In genomic region chr11:76325149-76325548, GRCh38 we compare ENCODE assay signal across 16 cellular contexts. TPM values are rescaled to one million over a fixed set of nuclear protein-coding genes. Genes with fewer than 3 reads are reported as not detected.
DNase-seq lines count a peak whose midpoint lies in the region; ATAC-seq, FAIRE-seq and TF ChIP-seq lines count a peak whose summit lies in the region.
"Had no signal": no experiment of that assay in that cellular context is flagged by ENCODE, and none has a peak within 500 bp of the region (broad histone marks: within the 10 kb centered on the region; RNA-seq: fewer than 3 reads in every experiment).

No MANE protein-coding gene starts in this region.

- H3K36me3 ChIP-seq in HepG2 (replicated peaks in 1 of 2; ENCODE audit: control insufficient read depth in 1 of 2, insufficient read depth in 2 of 2, low read length in 2 of 2) (no peaks in the 10 kb centered on the region), right lobe of liver (no peaks in the 10 kb centered on the region)
- H3K36me3 ChIP-seq: HAP-1 had no signal

- DNase-seq in HepG2 (ENCODE audit: low spot score): no peak
- no peak for DNase-seq in right lobe of liver
- DNase-seq in dermis blood vessel endothelial cell: peak; percentile 22
- peak; percentile 11 for DNase-seq in fibroblast of pulmonary artery (ENCODE audit: low read depth)
- no peak for DNase-seq in NCI-H1436 treated with DMSO at 0.1 percent for 48 hours (lab: John Stamatoyannopoulos, UW)
- no peak for DNase-seq in glomerular visceral epithelial cell (ENCODE audit: extremely low spot score)
- no peak for DNase-seq in activated CD4-positive, alpha-beta T cell treated with anti-CD3 and anti-CD28 coated beads, Interleukin-2, amount 50 U/mL, for 48 hours
- DNase-seq: 8988T; CD4-positive, alpha-beta T cell had no signal

- BruUV-seq in HepG2 (replicated peaks; lab: Mats Ljungman, UMichigan): no TSS peak

- in situ Hi-C loops in HepG2 (cut with HindIII; ENCODE audit: extremely low pct_ligation_motif_present, low pct_unique_long_range_greater_than_20kb): no loop called here

- no peak overlapping the region for H3K4me2 ChIP-seq in HepG2 (ENCODE audit: low read depth, low read length)

- H4K20me1 ChIP-seq in HepG2 (ENCODE audit: insufficient read depth, low read length): no peaks in the 10 kb centered on the region

- 76% methylated on average over 2 of the region's 2 CpGs for WGBS in HepG2 (ENCODE audit: low lambda C conversion rate)
- 63% methylated on average over 2 of the region's 2 CpGs for WGBS in right lobe of liver (ENCODE audit: insufficient coverage, low coverage, low lambda C conversion rate, missing lambda C conversion rate)

- ATAC-seq in HepG2 (no peak), right lobe of liver (no peak)

- H3K4me3 ChIP-seq in HepG2 (replicated peaks in 1 of 3; ENCODE audit: insufficient read depth in 1 of 3, low read depth in 2 of 3, low read length in 3 of 3) (no peak overlapping the region), right lobe of liver (no peak overlapping the region), fibroblast of pulmonary artery (replicated peaks; ENCODE audit: low read depth, low read length) (no peak overlapping the region)
- H3K4me3 ChIP-seq: HAP-1 had no signal

- intact Hi-C loops in HepG2 (cut with micrococcal nuclease; ENCODE audit: unreplicated experiment): no loop called here
- intact Hi-C loops in right lobe of liver (cut with DNase I): no loop called here

- no peak for FAIRE-seq in HepG2 (lab: Jason Lieb, UNC)
- FAIRE-seq: D721Med, G401.6, GM12891, GM19239 had no signal

- TF ChIP-seq EP300 in HepG2 (IDR thresholded peaks at IDR 0.05; ENCODE audit: low read depth in 2 of 2, low read length in 2 of 2) (no peak), HepG2 (CRISPR knock-in tag; IDR thresholded peaks at IDR 0.05; ENCODE audit: borderline replicate concordance) (no peak)

- H3K27me3 ChIP-seq in HepG2 (ENCODE audit: control insufficient read depth in 1 of 2, insufficient read depth in 2 of 2, low read length in 2 of 2) (peaks cover 0 to 4% of the 10 kb centered on the region in 2 experiments; a peak in 2 of 5 replicates), right lobe of liver (no peaks in the 10 kb centered on the region)

- POLR2A ChIA-PET in HepG2 (lab: Yijun Ruan, JAX): no interaction called here

- H2AFZ ChIP-seq in HepG2 (ENCODE audit: low read length): no peak overlapping the region

- no peak overlapping the region for H3K27ac ChIP-seq in HepG2 (ENCODE audit: extremely low read length, insufficient read depth, low read length)
- H3K27ac ChIP-seq in right lobe of liver: no peak overlapping the region
- H3K27ac ChIP-seq: C4-2B had no signal

- CTCF ChIA-PET in HepG2 (lab: Yijun Ruan, JAX; ENCODE audit: low intra/inter-chr PET ratio, low total read pairs): no interaction called here

- TF ChIP-seq CTCF in HepG2 (CRISPR knock-in tag; IDR thresholded peaks at IDR 0.05): no peak
- TF ChIP-seq CTCF in right lobe of liver (IDR thresholded peaks at IDR 0.05): no peak
- no peak for TF ChIP-seq CTCF in fibroblast of pulmonary artery (IDR thresholded peaks at IDR 0.05; ENCODE audit: low read length, missing control alignments)

- no peak for TF ChIP-seq RAD21 in HepG2 (CRISPR knock-in tag; IDR thresholded peaks at IDR 0.05)

- H3K9ac ChIP-seq in HepG2 (ENCODE audit: insufficient read depth, low read depth, low read length): no peak overlapping the region

- H3K4me1 ChIP-seq in HepG2 (ENCODE audit: insufficient read depth, low read length) (peaks cover 29% of the 10 kb centered on the region), right lobe of liver (no peaks in the 10 kb centered on the region)

- no peaks in the 10 kb centered on the region for H3K9me3 ChIP-seq in HepG2 (ENCODE audit: low read length)
- no peaks in the 10 kb centered on the region for H3K9me3 ChIP-seq in right lobe of liver
- H3K9me3 ChIP-seq: Caco-2, HAP-1 had no signal

- no peaks in the 10 kb centered on the region for H3K79me2 ChIP-seq in HepG2 (ENCODE audit: insufficient read depth, low read length)

- TF ChIP-seq POLR2A in HepG2 (IDR thresholded peaks at IDR 0.05; ENCODE audit: insufficient read depth in 1 of 2, low read depth in 2 of 2, low read length in 2 of 2) (no peak), right lobe of liver (IDR thresholded peaks at IDR 0.05) (no peak)

TF ChIP-seq in HepG2, 621 proteins besides CTCF, POLR2A, EP300 and RAD21 (continues in another document):
- no peak for TF ChIP-seq ZNF710 (CRISPR knock-in tag; IDR thresholded peaks at IDR 0.05; ENCODE audit: borderline replicate concordance)
- TF ChIP-seq MED8 (CRISPR knock-in tag; IDR thresholded peaks at IDR 0.05; ENCODE audit: insufficient replicate concordance): no peak
- no peak for TF ChIP-seq KMT2A (CRISPR knock-in tag; IDR thresholded peaks at IDR 0.05)
- peak; percentile 67 for TF ChIP-seq CEBPB (IDR thresholded peaks at IDR 0.05; ENCODE audit: borderline replicate concordance, low read depth, low read length)
- no peak for TF ChIP-seq EED (CRISPR knock-in tag; IDR thresholded peaks at IDR 0.05)

RNA-seq across cellular contexts. Expression of gene THAP12, which starts 55.8 kb away (rescaled TPM):
- 51.3 and 74.3 TPM in 2 replicates for total RNA-seq in HepG2 (2016; rRNA removed; fragmentation: Illumina TruSeq; extraction: Trizol)
- total RNA-seq in HepG2 (2016; cell fraction: cytosol; rRNA removed; fragmentation: Illumina TruSeq; extraction: Trizol; ENCODE audit: low read depth): 12.1 and 16.8 TPM in 2 replicates
- 50.5 and 71.4 TPM in 2 replicates for total RNA-seq in HepG2 (2016; cell fraction: insoluble cytoplasmic fraction; rRNA removed; fragmentation: Illumina TruSeq; extraction: Trizol)
- total RNA-seq in HepG2 (2016; cell fraction: membrane; rRNA removed; fragmentation: Illumina TruSeq; extraction: Trizol): 60.5 and 71.9 TPM in 2 replicates
- total RNA-seq in HepG2 (2016; cell fraction: nucleus; rRNA removed; fragmentation: Illumina TruSeq; extraction: Trizol): 32.5 and 35.7 TPM in 2 replicates
- polyA plus RNA-seq in HepG2 (2011; rRNA removed): 14.8 and 18.8 TPM in 2 replicates
- 7.0 and 12.9 TPM in 2 replicates for polyA plus RNA-seq in HepG2 (2011; cell fraction: cytosol; rRNA removed)
- 4.3 and 5.7 TPM in 2 replicates for polyA plus RNA-seq in HepG2 (2011; cell fraction: nucleus; rRNA removed)
- 21.7 and 26.2 TPM in 2 replicates for polyA plus RNA-seq in HepG2 (2012)
- 14.2 and 14.3 TPM in 2 replicates for polyA plus RNA-seq in HepG2 (2016; cell fraction: cytosol; fragmentation: Illumina TruSeq; extraction: Trizol; ENCODE audit: low read depth)
- 60.0 and 64.8 TPM in 2 replicates for polyA plus RNA-seq in HepG2 (2016; cell fraction: insoluble cytoplasmic fraction; fragmentation: Illumina TruSeq; extraction: Trizol; ENCODE audit: low read depth)
- 44.9 and 48.1 TPM in 2 replicates for polyA plus RNA-seq in HepG2 (2016; cell fraction: membrane; fragmentation: Illumina TruSeq; extraction: Trizol; ENCODE audit: low read depth)
- 36.4 and 40.3 TPM in 2 replicates for polyA plus RNA-seq in HepG2 (2016; cell fraction: nucleus; fragmentation: Illumina TruSeq; extraction: Trizol; ENCODE audit: insufficient read depth, low read depth)
- polyA minus RNA-seq in HepG2 (2011; rRNA and poly(A)+ RNA removed; ENCODE audit: low replicate concordance): 6.1 and 17.9 TPM in 2 replicates
- 11.9 and 17.2 TPM in 2 replicates for polyA minus RNA-seq in HepG2 (2011; cell fraction: cytosol; rRNA and poly(A)+ RNA removed)
- polyA minus RNA-seq in HepG2 (2011; cell fraction: nucleus; rRNA and poly(A)+ RNA removed): 28.1 and 31.5 TPM in 2 replicates
- 10 to 100 TPM; 11.5 to 15.8 (median 12.5) TPM for total RNA-seq in right lobe of liver
- total RNA-seq in dermis blood vessel endothelial cell: 48.8 and 49.0 TPM in 2 replicates

RNA-seq across cellular contexts. Expression of gene GVQW3, which starts 56.0 kb away (rescaled TPM):
- total RNA-seq in HepG2 (2016; rRNA removed; fragmentation: Illumina TruSeq; extraction: Trizol) (2.9 and 5.6 TPM in 2 replicates), right lobe of liver (under 1 TPM in 5 of 6 experiments, not detected in 1; 0.32 to 0.84 (median 0.49) TPM), dermis blood vessel endothelial cell (0.65 and 0.68 TPM in 2 replicates)
- total RNA-seq in HepG2 (2016; cell fraction: cytosol; rRNA removed; fragmentation: Illumina TruSeq; extraction: Trizol; ENCODE audit: low read depth): 1.2 and 1.4 TPM in 2 replicates
- 4.0 and 4.7 TPM in 2 replicates for total RNA-seq in HepG2 (2016; cell fraction: insoluble cytoplasmic fraction; rRNA removed; fragmentation: Illumina TruSeq; extraction: Trizol)
- 2.4 and 3.0 TPM in 2 replicates for total RNA-seq in HepG2 (2016; cell fraction: membrane; rRNA removed; fragmentation: Illumina TruSeq; extraction: Trizol)
- total RNA-seq in HepG2 (2016; cell fraction: nucleus; rRNA removed; fragmentation: Illumina TruSeq; extraction: Trizol): 14.0 and 15.9 TPM in 2 replicates
- 5.0 and 5.4 TPM in 2 replicates for polyA plus RNA-seq in HepG2 (2011; rRNA removed)
- polyA plus RNA-seq in HepG2 (2011; cell fraction: cytosol; rRNA removed): 2.1 and 2.4 TPM in 2 replicates
- 8.6 and 13.2 TPM in 2 replicates for polyA plus RNA-seq in HepG2 (2011; cell fraction: nucleus; rRNA removed)
- polyA plus RNA-seq in HepG2 (2012): 2.7 and 4.3 TPM in 2 replicates
- 0.47 and 0.55 TPM in 2 replicates for polyA plus RNA-seq in HepG2 (2016; cell fraction: cytosol; fragmentation: Illumina TruSeq; extraction: Trizol; ENCODE audit: low read depth)
- 1.3 and 2.2 TPM in 2 replicates for polyA plus RNA-seq in HepG2 (2016; cell fraction: insoluble cytoplasmic fraction; fragmentation: Illumina TruSeq; extraction: Trizol; ENCODE audit: low read depth)
- polyA plus RNA-seq in HepG2 (2016; cell fraction: membrane; fragmentation: Illumina TruSeq; extraction: Trizol; ENCODE audit: low read depth): 1.2 and 1.4 TPM in 2 replicates
- 11.5 TPM in 2 replicates for polyA plus RNA-seq in HepG2 (2016; cell fraction: nucleus; fragmentation: Illumina TruSeq; extraction: Trizol; ENCODE audit: insufficient read depth, low read depth)
- polyA minus RNA-seq in HepG2 (2011; rRNA and poly(A)+ RNA removed; ENCODE audit: low replicate concordance): 5.4 and 9.4 TPM in 2 replicates
- 1.5 and 1.7 TPM in 2 replicates for polyA minus RNA-seq in HepG2 (2011; cell fraction: cytosol; rRNA and poly(A)+ RNA removed)
- polyA minus RNA-seq in HepG2 (2011; cell fraction: nucleus; rRNA and poly(A)+ RNA removed): 13.8 and 16.8 TPM in 2 replicates

Comparison
In these comparisons a context has a peak if more than half of its experiments do, and no peak if none do; other contexts are left out.
1. DNase-seq: peak in dermis blood vessel endothelial cell (single experiment) and fibroblast of pulmonary artery (single experiment); none in HepG2 (single experiment), right lobe of liver (0 of 3), NCI-H1436 treated with DMSO at 0.1 percent for 48 hours (single experiment), glomerular visceral epithelial cell (single experiment) and activated CD4-positive, alpha-beta T cell treated with anti-CD3 and anti-CD28 coated beads, Interleukin-2, amount 50 U/mL, for 48 hours (0 of 2).